1 cellular context compared by ENCODE assay signal in the genomic region with DNA sequence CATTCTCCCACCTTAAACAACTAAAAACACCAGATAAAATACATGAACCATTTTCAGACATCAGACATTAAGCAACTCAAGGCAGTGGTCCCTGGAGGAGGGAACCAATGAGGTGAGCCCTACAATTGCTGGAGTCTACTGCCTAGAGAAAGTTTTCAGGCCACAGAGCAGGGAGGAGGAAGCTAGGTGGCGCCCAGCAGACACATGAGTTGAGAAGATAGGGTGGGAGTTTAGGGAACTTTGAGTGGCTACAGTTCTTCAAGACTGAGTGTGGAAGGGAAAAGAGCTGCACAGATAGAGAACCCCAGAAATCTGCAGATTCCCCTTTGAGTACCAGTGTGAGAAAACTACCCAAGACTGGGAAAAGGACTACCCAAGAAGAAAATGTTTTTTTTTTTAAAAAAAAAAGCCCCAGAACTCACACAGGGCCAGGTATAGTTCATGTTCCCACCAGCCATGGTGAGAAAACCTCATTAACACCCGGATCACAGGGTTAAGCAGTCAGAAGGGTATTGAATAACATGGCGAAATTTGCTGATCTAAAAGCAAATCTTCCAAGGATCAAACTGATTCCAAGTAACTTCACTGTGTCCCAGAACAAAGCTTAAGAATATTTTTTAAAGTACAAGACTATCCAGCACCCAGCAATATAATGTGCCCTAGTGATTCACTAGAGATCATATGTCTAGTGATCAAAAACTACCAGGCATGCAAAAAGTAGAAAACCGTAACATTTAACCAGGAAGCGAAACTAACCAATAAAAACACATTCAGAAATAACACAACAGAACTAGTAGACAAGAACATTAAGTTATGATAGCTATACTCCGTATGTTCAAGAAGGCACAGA.
TF ChIP-seq lines count a peak whose summit lies in the region.

No MANE protein-coding gene starts in this region.

TF ChIP-seq in HCT116, 20 proteins besides CTCF, POLR2A, EP300 and RAD21 (continued from another document):
- TF ChIP-seq, protein P1, sequence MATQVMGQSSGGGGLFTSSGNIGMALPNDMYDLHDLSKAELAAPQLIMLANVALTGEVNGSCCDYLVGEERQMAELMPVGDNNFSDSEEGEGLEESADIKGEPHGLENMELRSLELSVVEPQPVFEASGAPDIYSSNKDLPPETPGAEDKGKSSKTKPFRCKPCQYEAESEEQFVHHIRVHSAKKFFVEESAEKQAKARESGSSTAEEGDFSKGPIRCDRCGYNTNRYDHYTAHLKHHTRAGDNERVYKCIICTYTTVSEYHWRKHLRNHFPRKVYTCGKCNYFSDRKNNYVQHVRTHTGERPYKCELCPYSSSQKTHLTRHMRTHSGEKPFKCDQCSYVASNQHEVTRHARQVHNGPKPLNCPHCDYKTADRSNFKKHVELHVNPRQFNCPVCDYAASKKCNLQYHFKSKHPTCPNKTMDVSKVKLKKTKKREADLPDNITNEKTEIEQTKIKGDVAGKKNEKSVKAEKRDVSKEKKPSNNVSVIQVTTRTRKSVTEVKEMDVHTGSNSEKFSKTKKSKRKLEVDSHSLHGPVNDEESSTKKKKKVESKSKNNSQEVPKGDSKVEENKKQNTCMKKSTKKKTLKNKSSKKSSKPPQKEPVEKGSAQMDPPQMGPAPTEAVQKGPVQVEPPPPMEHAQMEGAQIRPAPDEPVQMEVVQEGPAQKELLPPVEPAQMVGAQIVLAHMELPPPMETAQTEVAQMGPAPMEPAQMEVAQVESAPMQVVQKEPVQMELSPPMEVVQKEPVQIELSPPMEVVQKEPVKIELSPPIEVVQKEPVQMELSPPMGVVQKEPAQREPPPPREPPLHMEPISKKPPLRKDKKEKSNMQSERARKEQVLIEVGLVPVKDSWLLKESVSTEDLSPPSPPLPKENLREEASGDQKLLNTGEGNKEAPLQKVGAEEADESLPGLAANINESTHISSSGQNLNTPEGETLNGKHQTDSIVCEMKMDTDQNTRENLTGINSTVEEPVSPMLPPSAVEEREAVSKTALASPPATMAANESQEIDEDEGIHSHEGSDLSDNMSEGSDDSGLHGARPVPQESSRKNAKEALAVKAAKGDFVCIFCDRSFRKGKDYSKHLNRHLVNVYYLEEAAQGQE (IDR thresholded peaks at IDR 0.05; ENCODE audit: low read depth), result no peak
- TF ChIP-seq EZH2phosphoT487 (IDR thresholded peaks at IDR 0.05; ENCODE audit: borderline replicate concordance) (no peak), CBX3 (IDR thresholded peaks at IDR 0.05; ENCODE audit: low read depth) (no peak)
